Comparison of ENCODE assay signal across 8 cellular contexts in genomic region chr2:172735646-172736418, GRCh38. TPM values are rescaled to one million over a fixed set of nuclear protein-coding genes. Genes with fewer than 3 reads are reported as not detected.
DNase-seq lines count a peak whose midpoint lies in the region; ATAC-seq and TF ChIP-seq lines count a peak whose summit lies in the region.

TSS of gene RAPGEF4 (plus strand) at chr2:172735845. CDS start at chr2:172735984, 139 bp downstream.

- no TSS peak for BruUV-seq in IMR-90 (replicated peaks; lab: Mats Ljungman, UMichigan)

- H2AFZ ChIP-seq in IMR-90 (replicated peaks; ENCODE audit: low read length, poor library complexity), result peak within 1 kb of the TSS; percentile 88

- peak within 1 kb of the TSS; percentile 79 for H3K4me3 Mint-ChIP-seq in CD4-positive, alpha-beta T cell

- no peak within 1 kb of the TSS for H2BK20ac ChIP-seq in IMR-90 (ENCODE audit: low read depth, low read length)

- in situ Hi-C loops in IMR-90 (cut with MboI; ENCODE audit: low sequenced_read_pairs), result no loop called here

- 0 out of 2 replicates have a peak within 1 kb of the TSS, but pooled peaks have one; percentile 23 for H3K23ac ChIP-seq in IMR-90 (ENCODE audit: low read depth, low read length)

- no peak within 1 kb of the TSS for H4K91ac ChIP-seq in IMR-90 (ENCODE audit: insufficient read depth, low read depth, low read length)

- no peak within 1 kb of the TSS for H4K5ac ChIP-seq in IMR-90 (ENCODE audit: low read depth, low read length)

- no peaks in the 10 kb centered on the region for H4K20me1 ChIP-seq in IMR-90 (ENCODE audit: insufficient read depth, low read length)

- no peak within 1 kb of the TSS for H2BK120ac ChIP-seq in IMR-90 (ENCODE audit: low read depth, low read length)

- no peak within 1 kb of the TSS; the same call in 1 of the 2 replicates for H2AK5ac ChIP-seq in IMR-90 (ENCODE audit: low read depth, low read length)

- CTCF ChIA-PET in CD4-positive, alpha-beta T cell (lab: Charles Lee), result no interaction called here
- CTCF ChIA-PET in IMR-90 (lab: Yijun Ruan, JAX), result no interaction called here

- H3K27ac ChIP-seq in CD4-positive, alpha-beta T cell (ENCODE audit: low read depth, low read length), result no peak within 1 kb of the TSS
- no peak within 1 kb of the TSS for H3K27ac ChIP-seq in IMR-90 (ENCODE audit: insufficient read depth, low read length)
- no peak within 1 kb of the TSS for H3K27ac ChIP-seq in breast epithelium
- no peak within 1 kb of the TSS for H3K27ac ChIP-seq in testis

- no peak within 1 kb of the TSS for H3K27ac Mint-ChIP-seq in CD4-positive, alpha-beta T cell

- H3K27me3 ChIP-seq in CD4-positive, alpha-beta T cell (ENCODE audit: control insufficient read depth, insufficient read depth, low read length), result peaks cover 47% of the 10 kb centered on the region
- peaks cover 7% of the 10 kb centered on the region; the same call in 1 of the 2 replicates for H3K27me3 ChIP-seq in IMR-90 (ENCODE audit: control insufficient read depth, insufficient read depth, low read length)
- peaks cover 0 to 15% of the 10 kb centered on the region in 2 donors for H3K27me3 ChIP-seq in breast epithelium
- H3K27me3 ChIP-seq in testis, result no peaks in the 10 kb centered on the region

- TF ChIP-seq RAD21 in IMR-90 (IDR thresholded peaks at IDR 0.05; ENCODE audit: low read length), result no peak

- intact Hi-C loops in CD4-positive, alpha-beta T cell (cut with DNase I, micrococcal nuclease), result no loop called here
- intact Hi-C loops in IMR-90 (cut with micrococcal nuclease) (no loop called here), breast epithelium (cut with DNase I; ENCODE audit: low total_unique reads) (no loop called here), testis (cut with DNase I; ENCODE audit: low total_unique reads) (no loop called here)

- WGBS in IMR-90 (ENCODE audit: extremely low coverage in 2 of 2, insufficient read length in 1 of 2), 2 experiments, result 2% methylated on average over 30 of the region's 88 CpGs; no CpG with 5 or more reads in 1 of the 2 experiments
- 2% methylated on average over 53 of the region's 88 CpGs; no CpG with 5 or more reads in 1 of the 2 donors for WGBS in testis, 2 donors

- no peak within 1 kb of the TSS; a peak in 1 of 4 replicates for H4K8ac ChIP-seq in IMR-90 (ENCODE audit: low read depth in 2 of 2, low read length in 2 of 2)

- no peak within 1 kb of the TSS for H2BK5ac ChIP-seq in IMR-90 (ENCODE audit: low read depth, low read length, poor library complexity, severe bottlenecking)

- peak within 1 kb of the TSS; percentile 96 for H3K4me2 ChIP-seq in IMR-90 (ENCODE audit: low read depth, low read length)

- POLR2A ChIA-PET in CD4-positive, alpha-beta T cell (lab: Charles Lee), result no interaction called here
- POLR2A ChIA-PET in IMR-90 (lab: Charles Lee; ENCODE audit: unreplicated experiment), result no interaction called here

- H3K4me1 ChIP-seq in IMR-90 (ENCODE audit: control insufficient read depth, insufficient read depth, low read length) (peaks cover 4% of the 10 kb centered on the region), breast epithelium (peaks cover 0 to 3% of the 10 kb centered on the region in 2 donors), testis (no peaks in the 10 kb centered on the region)

- no peak for ATAC-seq in CD4-positive, alpha-beta T cell (ENCODE audit: poor library complexity)
- peak; percentile 79 for ATAC-seq in IMR-90 (ENCODE audit: low read depth)
- no peak for ATAC-seq in HG02840 (IDR thresholded peaks at IDR 0.05; ENCODE audit: low FRiP score, unreplicated experiment)

- no peaks in the 10 kb centered on the region for H3K79me1 ChIP-seq in IMR-90 (ENCODE audit: low read depth in 1 of 2, low read length in 2 of 2)

- H3K4ac ChIP-seq in IMR-90 (ENCODE audit: low read depth, low read length), result no peak within 1 kb of the TSS

- peak within 1 kb of the TSS; percentile 53 for H2AK9ac ChIP-seq in IMR-90 (replicated peaks; ENCODE audit: low read depth, low read length, poor library complexity)

- no peaks in the 10 kb centered on the region for H3K36me3 Mint-ChIP-seq in CD4-positive, alpha-beta T cell (ENCODE audit: low read depth)

- no peak within 1 kb of the TSS for H3K56ac ChIP-seq in IMR-90 (ENCODE audit: extremely low read depth, insufficient read depth, low read length)

- H3K36me3 ChIP-seq in IMR-90 (ENCODE audit: control insufficient read depth, insufficient read depth, low read length) (no peaks in the 10 kb centered on the region), breast epithelium (no peaks in the 10 kb centered on the region), testis (ENCODE audit: low read depth, missing control alignments) (no peaks in the 10 kb centered on the region)

- TF ChIP-seq POLR2A in IMR-90 (IDR thresholded peaks at IDR 0.05; ENCODE audit: low read depth, low read length), result no peak
- TF ChIP-seq POLR2A in breast epithelium (IDR thresholded peaks at IDR 0.05), result no peak
- no peak for TF ChIP-seq POLR2A in testis (IDR thresholded peaks at IDR 0.05)

- peak within 1 kb of the TSS; percentile 6; the same call in 1 of the 2 replicates for H3K9ac ChIP-seq in IMR-90 (ENCODE audit: low read depth, low read length)

- peaks cover 73% of the 10 kb centered on the region for H3K27me3 Mint-ChIP-seq in CD4-positive, alpha-beta T cell

- no peak for DNase-seq in CD4-positive, alpha-beta T cell
- DNase-seq in IMR-90, result no peak
- no peak for DNase-seq in breast epithelium (ENCODE audit: low spot score in 2 of 2)
- peak; percentile 72 for DNase-seq in left kidney (ENCODE audit: low read depth, low spot score)
- no peak for DNase-seq in testis
- no peak for DNase-seq in GM19238 (ENCODE audit: insufficient read length, low spot score)
- no peak for DNase-seq in T-helper 9 cell

- no peak within 1 kb of the TSS for H2BK15ac ChIP-seq in IMR-90 (ENCODE audit: low read depth, low read length)

- 0 out of 2 replicates have a peak within 1 kb of the TSS, but pooled peaks have one; percentile 26 for H3K14ac ChIP-seq in IMR-90 (replicated peaks; ENCODE audit: low read depth, low read length)

- H3K9me3 ChIP-seq in CD4-positive, alpha-beta T cell (ENCODE audit: control insufficient read depth, low read length), result no peaks in the 10 kb centered on the region
- no peaks in the 10 kb centered on the region for H3K9me3 ChIP-seq in IMR-90 (ENCODE audit: control insufficient read depth, insufficient read depth, low read length)
- no peaks in the 10 kb centered on the region for H3K9me3 ChIP-seq in breast epithelium
- H3K9me3 ChIP-seq in testis, result no peaks in the 10 kb centered on the region

- peaks cover 6% of the 10 kb centered on the region for H3K4me1 Mint-ChIP-seq in CD4-positive, alpha-beta T cell (ENCODE audit: low read depth)

- H3K9me1 ChIP-seq in IMR-90 (ENCODE audit: insufficient read depth, low read length), result no peaks in the 10 kb centered on the region

- H3K9me3 Mint-ChIP-seq in CD4-positive, alpha-beta T cell, result no peaks in the 10 kb centered on the region

- TF ChIP-seq CTCF in CD4-positive, alpha-beta T cell (IDR thresholded peaks at IDR 0.05), result no peak
- TF ChIP-seq CTCF in IMR-90 (conservative IDR thresholded peaks at IDR 0.05; ENCODE audit: low read depth, low read length), result no peak
- no peak for TF ChIP-seq CTCF in breast epithelium (IDR thresholded peaks at IDR 0.05)
- no peak for TF ChIP-seq CTCF in testis (IDR thresholded peaks at IDR 0.05)

- H3K4me3 ChIP-seq in IMR-90 (ENCODE audit: insufficient read depth, low read depth, low read length), result peak within 1 kb of the TSS; percentile 81
- peak within 1 kb of the TSS; percentile 33 to 77 (median 61) for H3K4me3 ChIP-seq in breast epithelium
- H3K4me3 ChIP-seq in testis, result peak within 1 kb of the TSS; percentile 15 to 42

- dilution Hi-C loops in IMR-90 (cut with HindIII; ENCODE audit: low sequenced_read_pairs, unreplicated experiment), result no loop called here

- no peak within 1 kb of the TSS for H3K18ac ChIP-seq in IMR-90 (ENCODE audit: low read depth, low read length)

TF ChIP-seq in IMR-90, 13 proteins besides CTCF, POLR2A, EP300 and RAD21:
- TF ChIP-seq BHLHE40 (IDR thresholded peaks at IDR 0.05; ENCODE audit: low read depth, low read length), result no peak
- TF ChIP-seq CHD1 (IDR thresholded peaks at IDR 0.05; ENCODE audit: low read depth, low read length), result no peak
- no peak for TF ChIP-seq CEBPB (IDR thresholded peaks at IDR 0.05; ENCODE audit: low read depth, low read length)
- no peak for TF ChIP-seq MAZ (IDR thresholded peaks at IDR 0.05; ENCODE audit: borderline replicate concordance, low read depth, low read length)
TF ChIP-seq in IMR-90: peak in this region for 0.

RNA-seq across cellular contexts. Expression of gene RAPGEF4, which starts in this region (rescaled TPM):
- under 1 TPM; 0.69 to 0.73 TPM for total RNA-seq in CD4-positive, alpha-beta T cell
- total RNA-seq in IMR-90 (2012; rRNA removed), result 3.2 and 3.6 TPM in 2 replicates
- 1.7 and 1.8 TPM in 2 replicates for polyA plus RNA-seq in IMR-90 (2012; rRNA removed)
- polyA plus RNA-seq in IMR-90 (2012; cell fraction: cytosol; rRNA removed), result 0.27 and 0.81 TPM in 2 replicates
- polyA plus RNA-seq in IMR-90 (2012; cell fraction: nucleus; rRNA removed; ENCODE audit: low replicate concordance), result 0.98 and 7.4 TPM in 2 replicates
- 10 to 100 TPM in 2 of 3 donors, 1 to 10 TPM in 1; 7.7 to 12.8 (median 11.6) TPM for total RNA-seq in breast epithelium
- 10 to 100 TPM; 22.5 to 42.6 TPM for total RNA-seq in testis
- polyA plus RNA-seq in testis (ENCODE audit: insufficient read depth, low read depth, low replicate concordance), result 14.3 TPM

Comparison
In these comparisons a context has a peak if more than half of its experiments do, and no peak if none do; other contexts are left out.
1. H3K4me3 ChIP-seq: peak in every context shown above with its lines; median percentile 81 in IMR-90; 61 in breast epithelium; 28 in testis.